ENCODE assay signal across 8 cellular contexts in genomic region chr6:72861935-72862432, GRCh38.
DNase-seq lines count a peak whose midpoint lies in the region; ATAC-seq, FAIRE-seq and TF ChIP-seq lines count a peak whose summit lies in the region.

No MANE protein-coding gene starts in this region.

- peak overlapping the region; percentile 30 for H3K4me2 ChIP-seq in astrocyte (ENCODE audit: low read length)

- peaks cover 10% of the 10 kb centered on the region for H3K4me1 ChIP-seq in astrocyte (ENCODE audit: insufficient read depth, low read length)
- H3K4me1 ChIP-seq in prostate gland (replicated peaks) = no peaks in the 10 kb centered on the region

- H3K27me3 ChIP-seq in astrocyte (ENCODE audit: insufficient read depth, low read length) (no peaks in the 10 kb centered on the region), prostate gland (replicated peaks; ENCODE audit: insufficient read depth) (no peaks in the 10 kb centered on the region)

- peak overlapping the region; percentile 23 for H3K27ac Mint-ChIP-seq in astrocyte (ENCODE audit: unreplicated experiment)

- no peak overlapping the region for H2AFZ ChIP-seq in astrocyte (ENCODE audit: low read depth, low read length)

- TF ChIP-seq CTCF in GM12865 (IDR thresholded peaks at IDR 0.05; ENCODE audit: insufficient read depth, low read depth, low read length, missing control alignments) (no peak), astrocyte (IDR thresholded peaks at IDR 0.05; ENCODE audit: insufficient read depth, low read depth, low read length) (no peak), prostate gland (IDR thresholded peaks at IDR 0.05) (no peak)

- H3K4me3 Mint-ChIP-seq in astrocyte (ENCODE audit: unreplicated experiment) = no peak overlapping the region

- H3K9me3 Mint-ChIP-seq in astrocyte (ENCODE audit: unreplicated experiment) = no peaks in the 10 kb centered on the region

- DNase-seq in GM12865 (ENCODE audit: low read depth) = peak; percentile 7
- peak; percentile 49 for DNase-seq in astrocyte (ENCODE audit: low read depth)
- peak; percentile 11 for DNase-seq in prostate gland (ENCODE audit: low spot score)
- DNase-seq in NCI-H1105 treated with DMSO at 0.1 percent for 48 hours (lab: John Stamatoyannopoulos, UW) = no peak
- no peak for DNase-seq in HT-29 (ENCODE audit: low spot score)
- DNase-seq in HPDE6-E6E7 (ENCODE audit: extremely low spot score) = no peak
- no peak for DNase-seq in NCI-H187 (lab: John Stamatoyannopoulos, UW)

- H3K9ac ChIP-seq in astrocyte (ENCODE audit: low read length) = no peak overlapping the region

- intact Hi-C loops in prostate gland (cut with DNase I) = no loop called here

- no peak for TF ChIP-seq POLR2A in prostate gland (IDR thresholded peaks at IDR 0.05)

- no peaks in the 10 kb centered on the region for H3K36me3 Mint-ChIP-seq in astrocyte (ENCODE audit: low read depth, unreplicated experiment)

- ATAC-seq in HG03432 (IDR thresholded peaks at IDR 0.05; ENCODE audit: unreplicated experiment) = peak; percentile 79

- H3K9me3 ChIP-seq in astrocyte (ENCODE audit: insufficient read depth, low read depth, low read length) (no peaks in the 10 kb centered on the region), prostate gland (no peaks in the 10 kb centered on the region)

- peak overlapping the region; percentile 13 for H3K27ac ChIP-seq in astrocyte (ENCODE audit: low read depth, low read length)
- H3K27ac ChIP-seq in prostate gland = no peak overlapping the region

- H3K27me3 Mint-ChIP-seq in astrocyte (ENCODE audit: low read depth, unreplicated experiment) = no peaks in the 10 kb centered on the region

- no peaks in the 10 kb centered on the region for H3K36me3 ChIP-seq in astrocyte (ENCODE audit: insufficient read depth, low read length)
- no peaks in the 10 kb centered on the region for H3K36me3 ChIP-seq in prostate gland

- 15% methylated on average over 2 of the region's 2 CpGs for WGBS in prostate gland

- H4K20me1 ChIP-seq in astrocyte (ENCODE audit: insufficient read depth, low read length) = no peaks in the 10 kb centered on the region

- FAIRE-seq in astrocyte (lab: Jason Lieb, UNC) = peak; percentile 26

- no peaks in the 10 kb centered on the region for H3K79me2 ChIP-seq in astrocyte (ENCODE audit: insufficient read depth, low read length)

- peaks cover 14% of the 10 kb centered on the region for H3K4me1 Mint-ChIP-seq in astrocyte (ENCODE audit: low read depth, unreplicated experiment)

- H3K4me3 ChIP-seq in GM12865 (ENCODE audit: low read depth, low read length) = no peak overlapping the region
- H3K4me3 ChIP-seq in astrocyte (ENCODE audit: insufficient read depth, low read depth, low read length) = no peak overlapping the region
- no peak overlapping the region for H3K4me3 ChIP-seq in prostate gland

Comparison
In these comparisons a context has a peak if more than half of its experiments do, and no peak if none do; other contexts are left out.
1. DNase-seq: peak in GM12865 (single experiment), astrocyte (single experiment) and prostate gland (single experiment); none in NCI-H1105 treated with DMSO at 0.1 percent for 48 hours (single experiment), HT-29 (single experiment), HPDE6-E6E7 (single experiment) and NCI-H187 (0 of 2).